16 cellular contexts compared by ENCODE assay signal in the genomic region with DNA sequence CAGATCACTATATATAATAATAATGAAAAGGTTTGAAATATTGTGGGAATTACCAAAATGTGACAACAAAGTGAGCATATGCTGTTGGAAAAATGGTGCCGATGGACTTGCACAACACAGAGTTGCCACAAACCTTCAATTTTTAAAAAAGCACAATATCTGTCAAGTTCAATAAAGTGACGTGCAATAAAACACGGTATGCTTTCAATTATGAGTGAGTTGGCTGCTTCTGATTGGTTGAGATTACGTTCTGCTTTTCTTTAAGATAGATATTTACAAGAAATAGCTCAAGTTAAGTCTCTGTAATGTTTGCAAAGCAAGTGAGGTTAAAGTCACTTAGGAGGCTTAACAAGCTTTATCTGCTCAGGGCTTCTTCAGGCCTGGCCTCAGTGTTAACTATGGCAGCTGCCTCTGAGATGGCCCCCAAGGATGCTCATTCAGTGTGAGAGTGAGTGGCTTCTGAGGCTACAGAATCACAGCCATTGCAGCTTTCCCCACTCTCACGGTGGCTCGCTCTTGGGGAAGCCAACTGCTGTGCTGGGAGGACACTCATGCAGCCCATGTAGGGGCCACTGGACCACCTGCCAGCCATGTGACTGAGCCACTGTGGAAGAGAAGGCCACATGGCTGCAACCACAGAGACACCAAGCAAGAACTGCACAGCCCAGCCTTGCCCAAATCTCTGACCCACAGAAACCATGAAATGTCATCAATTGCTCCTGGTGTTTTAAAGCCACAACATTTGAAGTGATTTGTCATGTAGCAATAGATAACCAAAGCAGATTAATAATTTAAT.
DNase-seq lines count a peak whose midpoint lies in the region; ATAC-seq and TF ChIP-seq lines count a peak whose summit lies in the region.
"Had no signal": no experiment of that assay in that cellular context is flagged by ENCODE, and none has a peak within 500 bp of the region (broad histone marks: within the 10 kb centered on the region; RNA-seq: fewer than 3 reads in every experiment).

No MANE protein-coding gene starts in this region.

- ATAC-seq in heart left ventricle (no peak), body of pancreas (no peak)
- ATAC-seq: A549, K562 had no signal

- DNase-seq in AG10803 (ENCODE audit: low read depth) (peak; percentile 34), EL (peak; percentile 21), esophagus muscularis mucosa (ENCODE audit: extremely low spot score) (peak; percentile 31), myocyte (ENCODE audit: low read depth) (peak; percentile 89), heart left ventricle (no peak), AG08396 (ENCODE audit: low spot score) (no peak), hepatic stellate cell (ENCODE audit: low spot score) (no peak), body of pancreas (no peak)
- DNase-seq: CD4-positive, alpha-beta memory T cell; DMS79; GF-D8; HCEC 1CT had no signal

- TF ChIP-seq CTCF in AG10803 (conservative IDR thresholded peaks at IDR 0.05; ENCODE audit: low read length) = no peak
- no peak for TF ChIP-seq CTCF in esophagus muscularis mucosa (IDR thresholded peaks at IDR 0.05)
- no peak for TF ChIP-seq CTCF in heart left ventricle (IDR thresholded peaks at IDR 0.05)
- no peak for TF ChIP-seq CTCF in body of pancreas (IDR thresholded peaks at IDR 0.05)

- no peak overlapping the region for H3K27ac ChIP-seq in esophagus muscularis mucosa (replicated peaks in 1 of 4)
- H3K27ac ChIP-seq in heart left ventricle = no peak overlapping the region
- H3K27ac ChIP-seq in body of pancreas = no peak overlapping the region
- H3K27ac ChIP-seq: A549, C4-2B, HL-60 had no signal

- H3K4me3 ChIP-seq in AG10803 (ENCODE audit: low read length) (no peak overlapping the region), esophagus muscularis mucosa (no peak overlapping the region), heart left ventricle (no peak overlapping the region), body of pancreas (no peak overlapping the region)
- H3K4me3 ChIP-seq: A549, K562 had no signal

- 89% methylated on average over 6 of the region's 6 CpGs for whole genome bisulfite sequencing in esophagus muscularis mucosa
- 92 to 98% (median 95%) methylated on average over 6 of the region's 6 CpGs for WGBS in heart left ventricle, 4 donors
- 86 to 92% methylated on average over 6 of the region's 6 CpGs for WGBS in body of pancreas, 2 donors

- intact Hi-C loops in esophagus muscularis mucosa (cut with DNase I) (no loop called here), heart left ventricle (cut with DNase I) (no loop called here), body of pancreas (cut with DNase I) (no loop called here)

- no peak for TF ChIP-seq EP300 in esophagus muscularis mucosa (IDR thresholded peaks at IDR 0.05)

- TF ChIP-seq POLR2A in esophagus muscularis mucosa (IDR thresholded peaks at IDR 0.05; ENCODE audit: low read depth) (no peak), heart left ventricle (IDR thresholded peaks at IDR 0.05) (no peak), body of pancreas (IDR thresholded peaks at IDR 0.05) (no peak)

- H3K4me1 ChIP-seq in esophagus muscularis mucosa (no peaks in the 10 kb centered on the region), heart left ventricle (peaks cover 0 to 12% (median 0%) of the 10 kb centered on the region in 12 donors), body of pancreas (no peaks in the 10 kb centered on the region)
- H3K4me1 ChIP-seq: A549 had no signal

- H3K9me3 ChIP-seq in esophagus muscularis mucosa (no peaks in the 10 kb centered on the region), heart left ventricle (no peaks in the 10 kb centered on the region), body of pancreas (no peaks in the 10 kb centered on the region)
- H3K9me3 ChIP-seq: A549 had no signal

- H3K27me3 ChIP-seq in esophagus muscularis mucosa (no peaks in the 10 kb centered on the region), heart left ventricle (no peaks in the 10 kb centered on the region), body of pancreas (no peaks in the 10 kb centered on the region)

- H3K36me3 ChIP-seq in esophagus muscularis mucosa (no peaks in the 10 kb centered on the region), heart left ventricle (no peaks in the 10 kb centered on the region), body of pancreas (replicated peaks in 1 of 2; ENCODE audit: insufficient read depth in 1 of 2, low read depth in 2 of 2) (no peaks in the 10 kb centered on the region)

Comparison
In these comparisons a context has a peak if more than half of its experiments do, and no peak if none do; other contexts are left out.
1. DNase-seq: peak in AG10803 (single experiment), EL (single experiment), esophagus muscularis mucosa (single experiment) and myocyte (single experiment); none in heart left ventricle (0 of 5), AG08396 (single experiment), hepatic stellate cell (single experiment) and body of pancreas (0 of 4).